Comparison of ENCODE assay signal across 12 cellular contexts in the genomic region with DNA sequence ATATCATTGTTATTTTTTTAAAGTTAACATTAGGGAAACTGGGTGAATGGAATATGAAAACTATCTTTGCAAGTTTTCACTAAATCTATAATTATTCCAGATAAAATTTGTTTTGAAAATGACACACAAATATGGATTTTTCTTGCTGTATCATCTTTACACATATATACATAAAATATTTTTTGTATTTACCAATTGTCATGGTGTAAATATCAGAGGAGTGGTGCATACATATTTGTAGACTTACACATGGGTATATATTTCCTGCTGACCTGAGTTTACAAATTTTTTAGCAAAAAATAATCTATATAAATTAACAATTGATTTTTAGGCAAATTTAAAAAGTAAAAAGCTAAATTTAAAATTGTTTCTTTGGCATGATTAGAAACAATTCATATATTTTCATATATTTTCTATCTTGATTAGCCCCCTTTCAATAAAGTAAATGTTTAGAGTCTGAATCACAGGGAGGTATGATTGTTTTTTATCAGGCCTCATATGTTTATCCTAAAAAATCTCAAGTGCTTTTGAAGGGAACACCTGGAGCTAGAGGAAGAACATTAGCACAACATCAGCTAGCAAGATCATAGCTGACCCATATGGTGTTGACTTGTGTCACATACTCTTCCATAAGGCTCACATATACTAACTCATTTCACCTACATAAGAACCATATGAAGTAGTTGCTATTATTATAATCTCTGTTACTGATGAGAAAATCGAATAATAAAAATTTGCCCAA.
"Had no signal": no experiment of that assay in that cellular context is flagged by ENCODE, and none has a peak within 500 bp of the region (broad histone marks: within the 10 kb centered on the region; RNA-seq: fewer than 3 reads in every experiment).

No MANE protein-coding gene starts in this region.

- H3K4me3 ChIP-seq: esophagus squamous epithelium, right lobe of liver had no signal

- H3K36me3 ChIP-seq: esophagus squamous epithelium, right lobe of liver had no signal

- H3K9me3 ChIP-seq: esophagus squamous epithelium, right lobe of liver had no signal

- FAIRE-seq: islet of Langerhans had no signal

- H3K27me3 ChIP-seq: esophagus squamous epithelium, right lobe of liver had no signal

- DNase-seq: activated CD4-positive, alpha-beta T cell treated with anti-CD3 and anti-CD28 coated beads for 36 hours; activated CD8-positive, alpha-beta memory T cell treated with anti-CD3 and anti-CD28 coated beads, Interleukin-2, amount 50 U/mL, for 48 hours; activated CD8-positive, alpha-beta T cell treated with anti-CD3 and anti-CD28 coated beads for 36 hours; activated naive CD8-positive, alpha-beta T cell treated with anti-CD3 and anti-CD28 coated beads, Interleukin-2, amount 10 ng/mL, durations not matched to agents 7 days and 5 days; anterior cingulate cortex; esophagus squamous epithelium; foreskin fibroblast; occipital lobe; right lobe of liver; stimulated activated naive B cell treated with anti-CD40 and anti-IgM and Interleukin-4, amounts not matched to agents 10 μg/mL and 1 μg/mL and 100 μg/mL, for 72 hours had no signal

- H3K27ac ChIP-seq: esophagus squamous epithelium, right lobe of liver, VCaP had no signal

- H3K4me1 ChIP-seq: right lobe of liver had no signal
